In genomic region chr5:105878402-105878801, GRCh38 we compare ENCODE assay signal across 18 cellular contexts.
"Had no signal": no experiment of that assay in that cellular context is flagged by ENCODE, and none has a peak within 500 bp of the region (broad histone marks: within the 10 kb centered on the region; RNA-seq: fewer than 3 reads in every experiment).

No MANE protein-coding gene starts in this region.

- H3K4me3 ChIP-seq: breast epithelium, coronary artery, heart right ventricle, prostate gland, thyroid gland had no signal

- H3K27me3 ChIP-seq: breast epithelium, heart right ventricle, thyroid gland had no signal

- H3K27ac ChIP-seq: breast epithelium, coronary artery, epithelial cell of prostate, heart right ventricle, prostate gland, thyroid gland had no signal

- DNase-seq: activated CD4-positive, alpha-beta T cell treated with anti-CD3 and anti-CD28 coated beads, Interleukin-2, amount 50 U/mL, for 4 hours; activated CD8-positive, alpha-beta memory T cell treated with anti-CD3 and anti-CD28 coated beads for 24 hours; activated CD8-positive, alpha-beta memory T cell treated with anti-CD3 and anti-CD28 coated beads, Interleukin-2, amount 50 U/mL, for 4 hours; activated naive CD4-positive, alpha-beta T cell treated with Interleukin-2 at 50 U/mL for 16 hours; activated naive CD8-positive, alpha-beta T cell treated with anti-CD3 and anti-CD28 coated beads for 36 hours; activated T-cell treated with anti-CD3 and anti-CD28 coated beads, Interleukin-2, amount 50 U/mL, for 4 hours; heart right ventricle; islet precursor cell; left cardiac atrium; right cardiac atrium; stimulated activated CD4-positive, alpha-beta T cell treated with anti-CD3 and anti-CD28 coated beads, Interleukin-12 subunit alpha, Interleukin-12 subunit beta, amount 100 ng/mL, for 4 hours; stimulated activated CD4-positive, alpha-beta T cell treated with anti-CD3 and anti-CD28 coated beads, Interleukin-4, amount 100 ng/mL, for 4 hours; substantia nigra; thyroid gland had no signal

- ATAC-seq: activated T-cell treated with anti-CD3 and anti-CD28 coated beads, Interleukin-2, amount 50 U/mL, for 4 hours; heart right ventricle; left cardiac atrium; right cardiac atrium had no signal

- H3K9me3 ChIP-seq: breast epithelium, prostate gland, thyroid gland had no signal

- H3K36me3 ChIP-seq: breast epithelium, heart right ventricle, prostate gland, thyroid gland had no signal

- H3K4me1 ChIP-seq: breast epithelium, heart right ventricle, prostate gland, thyroid gland had no signal
